In the genomic region with DNA sequence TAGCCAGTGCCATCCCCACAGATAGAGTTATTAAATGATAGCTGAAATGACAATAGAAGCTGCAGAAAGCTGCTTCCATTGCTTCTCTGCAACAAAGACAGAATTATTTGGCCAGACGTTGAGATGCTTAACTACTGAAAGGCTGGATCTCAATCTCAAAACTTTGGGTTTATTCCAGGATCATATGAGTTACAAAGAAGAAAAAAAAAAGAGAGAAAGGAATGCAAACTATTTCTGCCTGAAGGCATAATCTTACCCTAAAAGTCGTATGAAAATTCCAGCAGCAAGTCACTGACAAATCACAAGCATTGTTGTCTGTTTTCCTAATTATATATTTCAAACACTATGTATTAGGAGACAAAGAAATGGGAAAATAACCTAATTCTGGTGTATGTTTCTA, we compare ENCODE assay signal across 17 cellular contexts. TPM values are rescaled to one million over a fixed set of nuclear protein-coding genes. Genes with fewer than 3 reads are reported as not detected.
DNase-seq lines count a peak whose midpoint lies in the region; ATAC-seq, FAIRE-seq and TF ChIP-seq lines count a peak whose summit lies in the region.
"Had no signal": no experiment of that assay in that cellular context is flagged by ENCODE, and none has a peak within 500 bp of the region (broad histone marks: within the 10 kb centered on the region; RNA-seq: fewer than 3 reads in every experiment).

No MANE protein-coding gene starts in this region.

- H4K20me1 ChIP-seq in PC-3 (ENCODE audit: low read length) = no peaks in the 10 kb centered on the region
- no peaks in the 10 kb centered on the region for H4K20me1 ChIP-seq in H1 (replicated peaks in 1 of 2; ENCODE audit: control insufficient read depth in 1 of 2, insufficient read depth in 2 of 2, low read length in 2 of 2)
- H4K20me1 ChIP-seq: BLaER1 treated with 17β-estradiol and CSF1 and Interleukin-3, amounts not matched to agents 10 nM and 100 nM had no signal

- H3K4ac ChIP-seq in H1 (replicated peaks; ENCODE audit: insufficient read length, low read depth, low read length) = no peak overlapping the region

- peak overlapping the region in 2 of 3 experiments; percentile 35 to 46 for H3K27ac Mint-ChIP-seq in nephron
- H3K27ac Mint-ChIP-seq: activated naive CD4-positive, alpha-beta T cell treated with anti-CD3 and anti-CD28 coated beads, Interleukin-2, amount 50 U/mL, for 24 hours had no signal

- no peak overlapping the region for H4K5ac ChIP-seq in H1 (ENCODE audit: insufficient read length, low read depth, low read length)

- H3K4me1 ChIP-seq in PC-3 (ENCODE audit: insufficient read depth, low read length) = peaks cover 16% of the 10 kb centered on the region
- 0 out of 7 replicates have a peak, but pooled peaks cover 0 to 2% (median 0%) of the 10 kb centered on the region in 4 experiments for H3K4me1 ChIP-seq in H1 (replicated peaks in 1 of 4; ENCODE audit: control insufficient read depth in 3 of 4, insufficient read depth in 4 of 4, low read length in 3 of 4)
- H3K4me1 ChIP-seq: BLaER1 treated with 17β-estradiol and CSF1 and Interleukin-3, amounts not matched to agents 10 nM and 100 nM; psoas muscle had no signal

- no peak overlapping the region for H3K4me3 Mint-ChIP-seq in nephron
- H3K4me3 Mint-ChIP-seq: activated naive CD4-positive, alpha-beta T cell treated with anti-CD3 and anti-CD28 coated beads, Interleukin-2, amount 50 U/mL, for 24 hours had no signal

- H3K4me3 ChIP-seq in PC-3 (ENCODE audit: low read length) (no peak overlapping the region), H1 (ENCODE audit: extremely low read depth in 1 of 4, insufficient read depth in 2 of 4, low read depth in 3 of 4, low read length in 4 of 4) (no peak overlapping the region)
- H3K4me3 ChIP-seq: BLaER1 treated with 17β-estradiol and CSF1 and Interleukin-3, amounts not matched to agents 10 nM and 100 nM; K562; psoas muscle had no signal

- POLR2A ChIA-PET in PC-3 (lab: Charles Lee; ENCODE audit: unreplicated experiment) (no interaction called here), H1 (lab: Charles Lee; ENCODE audit: partially characterized antibody) (no interaction called here)

- no peaks in the 10 kb centered on the region for H3K9me2 ChIP-seq in PC-3 (replicated peaks; ENCODE audit: low read length)

- H2BK15ac ChIP-seq in H1 (ENCODE audit: low read length) = no peak overlapping the region

- no peaks in the 10 kb centered on the region for H3K9me3 ChIP-seq in PC-3 (ENCODE audit: low read length)
- no peaks in the 10 kb centered on the region for H3K9me3 ChIP-seq in H1 (ENCODE audit: insufficient read depth in 2 of 2, low read depth in 1 of 2, low read length in 1 of 2)
- H3K9me3 ChIP-seq: BLaER1 treated with 17β-estradiol and CSF1 and Interleukin-3, amounts not matched to agents 10 nM and 100 nM; psoas muscle had no signal

- no peaks in the 10 kb centered on the region for H3K36me3 Mint-ChIP-seq in nephron (ENCODE audit: low read depth)
- H3K36me3 Mint-ChIP-seq: activated naive CD4-positive, alpha-beta T cell treated with anti-CD3 and anti-CD28 coated beads, Interleukin-2, amount 50 U/mL, for 24 hours had no signal

- no peaks in the 10 kb centered on the region for H3F3A ChIP-seq in PC-3 (ENCODE audit: low read length, unreplicated experiment)

- no peaks in the 10 kb centered on the region for H3K27me3 Mint-ChIP-seq in nephron (ENCODE audit: low read depth)
- H3K27me3 Mint-ChIP-seq: activated naive CD4-positive, alpha-beta T cell treated with anti-CD3 and anti-CD28 coated beads, Interleukin-2, amount 50 U/mL, for 24 hours had no signal

- H2AK5ac ChIP-seq in H1 (ENCODE audit: low read depth, low read length) = no peak overlapping the region

- peaks cover 14% of the 10 kb centered on the region for H3K4me1 Mint-ChIP-seq in nephron
- H3K4me1 Mint-ChIP-seq: activated naive CD4-positive, alpha-beta T cell treated with anti-CD3 and anti-CD28 coated beads, Interleukin-2, amount 50 U/mL, for 24 hours had no signal

- DNase-seq in AG20443 (ENCODE audit: low spot score) (peak; percentile 34), PC-3 (peak; percentile 58), H1 (ENCODE audit: low read depth in 1 of 2, low spot score in 2 of 2) (no peak), NCI-H1092 treated with DMSO at 0.1 percent for 48 hours (lab: John Stamatoyannopoulos, UW) (no peak), OCI-M2 (lab: John Stamatoyannopoulos, UW; ENCODE audit: unreplicated experiment) (no peak)
- DNase-seq: islet precursor cell, NCI-H187 treated with DMSO at 0.1 percent for 48 hours, NCI-H69, psoas muscle, Right ventricle myocardium superior had no signal

- ATAC-seq in PC-3 (peak; percentile 37; the same call in 1 of the 2 replicates), HG02884 (IDR thresholded peaks at IDR 0.05; ENCODE audit: unreplicated experiment) (no peak), HG02840 (IDR thresholded peaks at IDR 0.05; ENCODE audit: low FRiP score, unreplicated experiment) (no peak)
- ATAC-seq: K562, psoas muscle had no signal

- H3K14ac ChIP-seq in H1 (ENCODE audit: insufficient read length) = no peak overlapping the region

- TF ChIP-seq CTCF in PC-3 (conservative IDR thresholded peaks at IDR 0.05; ENCODE audit: low read depth, low read length) (no peak), H1 (IDR thresholded peaks at IDR 0.05; ENCODE audit: control extremely low read depth in 1 of 3, insufficient read depth in 1 of 3, low read depth in 1 of 3, low read length in 3 of 3) (no peak), nephron (IDR thresholded peaks at IDR 0.05; ENCODE audit: unreplicated experiment in 3 of 3) (no peak)

- no peaks in the 10 kb centered on the region for H3K9me3 Mint-ChIP-seq in nephron
- H3K9me3 Mint-ChIP-seq: activated naive CD4-positive, alpha-beta T cell treated with anti-CD3 and anti-CD28 coated beads, Interleukin-2, amount 50 U/mL, for 24 hours had no signal

- TF ChIP-seq EP300 in H1 (IDR thresholded peaks at IDR 0.05; ENCODE audit: borderline replicate concordance in 1 of 2, low read depth in 2 of 2, low read length in 2 of 2) = no peak

- H3K18ac ChIP-seq in H1 (ENCODE audit: extremely low read depth, low read length) = no peak overlapping the region

- H2BK20ac ChIP-seq in H1 (ENCODE audit: low read length) = no peak overlapping the region

- intact Hi-C loops in PC-3 (cut with micrococcal nuclease) = no loop called here

- H3K56ac ChIP-seq in H1 (replicated peaks; ENCODE audit: insufficient read length, low read depth, low read length) = no peak overlapping the region

- H3K4me2 ChIP-seq in PC-3 (ENCODE audit: low read length) (peak overlapping the region; percentile 0; the same call in 1 of the 2 replicates), H1 (ENCODE audit: insufficient read depth in 1 of 2, low read depth in 2 of 2, low read length in 2 of 2) (no peak overlapping the region)
- H3K4me2 ChIP-seq: BLaER1 treated with 17β-estradiol and CSF1 and Interleukin-3, amounts not matched to agents 10 nM and 100 nM had no signal

- no peaks in the 10 kb centered on the region for H3K36me3 ChIP-seq in PC-3 (ENCODE audit: low read depth, low read length)
- H3K36me3 ChIP-seq in H1 (ENCODE audit: control insufficient read depth in 2 of 4, insufficient read depth in 4 of 4, low read length in 3 of 4) = no peaks in the 10 kb centered on the region
- H3K36me3 ChIP-seq: BLaER1 treated with 17β-estradiol and CSF1 and Interleukin-3, amounts not matched to agents 10 nM and 100 nM had no signal

- H3K79me2 ChIP-seq in PC-3 (ENCODE audit: low read length) (no peaks in the 10 kb centered on the region), H1 (ENCODE audit: control insufficient read depth in 1 of 2, insufficient read depth in 2 of 2, low read length in 2 of 2) (no peaks in the 10 kb centered on the region)

- no TSS peak for BruUV-seq in PC-3 (replicated peaks; lab: Mats Ljungman, UMichigan)

- H3K27me3 ChIP-seq in PC-3 (ENCODE audit: low read length) (no peaks in the 10 kb centered on the region), H1 (replicated peaks in 1 of 4; ENCODE audit: control insufficient read depth in 3 of 4, extremely low read depth in 1 of 4, insufficient read depth in 3 of 4, low read length in 3 of 4) (no peaks in the 10 kb centered on the region)
- H3K27me3 ChIP-seq: BLaER1 treated with 17β-estradiol and CSF1 and Interleukin-3, amounts not matched to agents 10 nM and 100 nM had no signal

- H4K8ac ChIP-seq in H1 (ENCODE audit: extremely low read depth, insufficient read depth, low read length) = no peak overlapping the region

- no peak overlapping the region for H2BK12ac ChIP-seq in H1 (ENCODE audit: low read depth, low read length)

- no peak for TF ChIP-seq POLR2A in H1 (IDR thresholded peaks at IDR 0.05; ENCODE audit: control extremely low read depth in 1 of 2, low read depth in 2 of 2, low read length in 2 of 2)

- H3K27ac ChIP-seq in PC-3 (ENCODE audit: low read length) (no peak overlapping the region), H1 (ENCODE audit: low read depth, low read length) (no peak overlapping the region)
- H3K27ac ChIP-seq: BLaER1 treated with 17β-estradiol and CSF1 and Interleukin-3, amounts not matched to agents 10 nM and 100 nM; psoas muscle had no signal

- no peak for FAIRE-seq in H1 (lab: Jason Lieb, UNC)
- FAIRE-seq: G401.6, K562 had no signal

- no peak overlapping the region for H2BK120ac ChIP-seq in H1 (replicated peaks; ENCODE audit: low read depth, low read length)

- H3K23me2 ChIP-seq in H1 (ENCODE audit: low read depth, low read length) = no peaks in the 10 kb centered on the region; the same call in 1 of the 2 replicates

- H3K23ac ChIP-seq in H1 (ENCODE audit: insufficient read length) = no peak overlapping the region

- H2AFZ ChIP-seq in PC-3 (ENCODE audit: low read length) (no peak overlapping the region), H1 (ENCODE audit: low read length) (no peak overlapping the region)

- H3K9ac ChIP-seq in PC-3 (ENCODE audit: low read length) (no peak overlapping the region), H1 (replicated peaks in 1 of 4; ENCODE audit: extremely low read depth in 1 of 4, low read depth in 3 of 4, low read length in 3 of 4) (no peak overlapping the region)
- H3K9ac ChIP-seq: BLaER1 treated with 17β-estradiol and CSF1 and Interleukin-3, amounts not matched to agents 10 nM and 100 nM had no signal

- no peak overlapping the region for H2BK5ac ChIP-seq in H1 (ENCODE audit: low read depth, low read length)

- H4K91ac ChIP-seq in H1 (replicated peaks; ENCODE audit: insufficient read length, low read length) = no peak overlapping the region

- no peaks in the 10 kb centered on the region for H3K79me1 ChIP-seq in H1 (ENCODE audit: low read depth, low read length)

- no peak for TF ChIP-seq RAD21 in H1 (IDR thresholded peaks at IDR 0.05 in 1 of 2, conservative IDR thresholded peaks at IDR 0.05 in 1 of 2; ENCODE audit: low read depth in 2 of 2, low read length in 2 of 2)

- CTCF ChIA-PET in PC-3 (lab: Charles Lee) = no interaction called here
- CTCF ChIA-PET in H1 (lab: Charles Lee; ENCODE audit: partially characterized antibody) = no interaction called here

- WGBS in H1 (ENCODE audit: extremely low coverage in 1 of 2, insufficient coverage in 1 of 2, insufficient read length in 1 of 2, insufficient replicate concordance in 2 of 2, low coverage in 1 of 2, low lambda C conversion rate in 2 of 2, missing lambda C conversion rate in 1 of 2), 2 experiments = 46% methylated on average over 2 of the region's 2 CpGs; no CpG with 5 or more reads in 1 of the 2 experiments

RNA-seq across cellular contexts. Expression of gene TYRP1, which starts 12.8 kb away (rescaled TPM):
- 0.22 TPM in 1 of 2 replicates, not detected in the other for total RNA-seq in PC-3 (2014; rRNA removed)
- total RNA-seq in H1 (2021; fragmentation: NEBNext Ultra II Directional; extraction: Animal tissue kit (Norgen Biotek cat#: 25700)) = not detected in 2 replicates
- polyA plus RNA-seq in H1 (2011; rRNA removed) = 0.15 and 0.16 TPM in 2 replicates
- 0.12 TPM for polyA plus RNA-seq in H1 (2011; cell fraction: cytosol; rRNA removed)
- polyA plus RNA-seq in H1 (2011; cell fraction: nucleus; rRNA removed) = 0.53 TPM
- polyA plus RNA-seq in H1 (2012, experiment 1 of 2) = 0.15 TPM in 2 of 4 replicates, not detected in the others
- not detected for polyA plus RNA-seq in H1 (2012, experiment 2 of 2)
- 0.14 TPM for polyA plus RNA-seq in H1 (2013, experiment 1 of 2)
- 0.17 TPM for polyA plus RNA-seq in H1 (2013, experiment 2 of 2)
- 0.29 TPM in 1 of 2 replicates, not detected in the other for polyA minus RNA-seq in H1 (2011; rRNA and poly(A)+ RNA removed)
- polyA minus RNA-seq in H1 (2011; cell fraction: cytosol; rRNA and poly(A)+ RNA removed) = not detected
- polyA minus RNA-seq in H1 (2011; cell fraction: nucleus; rRNA and poly(A)+ RNA removed) = not detected
- total RNA-seq: K562 had no signal
- polyA plus RNA-seq: K562 had no signal

Comparison
In these comparisons a context has a peak if more than half of its experiments do, and no peak if none do; other contexts are left out.
1. DNase-seq: peak in AG20443 (single experiment) and PC-3 (single experiment); none in H1 (0 of 2), NCI-H1092 treated with DMSO at 0.1 percent for 48 hours (single experiment) and OCI-M2 (single experiment).